8 cellular contexts compared by ENCODE assay signal in genomic region chr12:108514973-108515814, GRCh38. TPM values are rescaled to one million over a fixed set of nuclear protein-coding genes. Genes with fewer than 3 reads are reported as not detected.
DNase-seq lines count a peak whose midpoint lies in the region; ATAC-seq and TF ChIP-seq lines count a peak whose summit lies in the region.

Gene FICD (plus strand): TSS chr12:108515277. CDS start chr12:108516973, 1,696 bp downstream.

- no peaks in the 10 kb centered on the region for H3K27me3 ChIP-seq in spleen (replicated peaks in 1 of 7)

- H3K36me3 ChIP-seq in spleen = peaks cover 0 to 35% (median 27%) of the 10 kb centered on the region in 6 donors

- DNase-seq in AG10803 (ENCODE audit: low read depth) = peak; percentile 97
- DNase-seq in NCI-H345 treated with DMSO at 0.1 percent for 48 hours (lab: John Stamatoyannopoulos, UW; ENCODE audit: unreplicated experiment) = peak; percentile 97
- DNase-seq in activated B cell treated with CpG ODN at 0.5 μM for 24 hours = peak; percentile 92
- DNase-seq in central memory CD4-positive, alpha-beta T cell = peak; percentile 99
- DNase-seq in inferior parietal cortex (ENCODE audit: extremely low spot score) = peak; percentile 99
- DNase-seq in spleen = peak; percentile 100

- peaks cover 31% of the 10 kb centered on the region for H3K36me3 Mint-ChIP-seq in activated B cell treated with CpG ODN at 0.5 μM for 24 hours (ENCODE audit: low read depth)

- CTCF ChIA-PET in activated B cell treated with CpG ODN at 0.5 μM for 24 hours (lab: Charles Lee) = no interaction called here

- no peaks in the 10 kb centered on the region for H3K9me3 ChIP-seq in spleen

- H3K9me3 Mint-ChIP-seq in activated B cell treated with CpG ODN at 0.5 μM for 24 hours = no peaks in the 10 kb centered on the region

- peak; percentile 82 for ATAC-seq in GM19035 (IDR thresholded peaks at IDR 0.05; ENCODE audit: unreplicated experiment)
- ATAC-seq in HG03342 (IDR thresholded peaks at IDR 0.05; ENCODE audit: unreplicated experiment) = peak; percentile 82
- peak; percentile 92 for ATAC-seq in activated B cell treated with CpG ODN at 0.5 μM for 24 hours (ENCODE audit: low read depth)

- peaks cover 36% of the 10 kb centered on the region for H3K4me1 Mint-ChIP-seq in activated B cell treated with CpG ODN at 0.5 μM for 24 hours

- no peak for TF ChIP-seq POLR2A in spleen (IDR thresholded peaks at IDR 0.05)

- intact Hi-C loops in activated B cell treated with CpG ODN at 0.5 μM for 24 hours (cut with micrococcal nuclease) (loop anchor here (1.0 to 10.0 kb wide), 13 partner anchors 26 to 1423 kb away; partner anchors contain the start of genes ALKBH2, CORO1C, CRY1 and PRDM4), spleen (cut with DNase I; ENCODE audit: low total_unique reads) (no loop called here)

- H3K4me3 ChIP-seq in AG10803 (ENCODE audit: low read length) (peak within 1 kb of the TSS; percentile 87), spleen (peak within 1 kb of the TSS; percentile 78 to 95 (median 89))

- WGBS in spleen, 5 donors = 0 to 1% (median 0%) methylated on average over 52 to 67 of the region's 67 CpGs

- no peaks in the 10 kb centered on the region for H3K27me3 Mint-ChIP-seq in activated B cell treated with CpG ODN at 0.5 μM for 24 hours

- H3K4me1 ChIP-seq in spleen = peaks cover 8 to 49% (median 26%) of the 10 kb centered on the region in 6 donors

- POLR2A ChIA-PET in activated B cell treated with CpG ODN at 0.5 μM for 24 hours (lab: Charles Lee) = interaction anchor here (1.0 to 2.6 kb wide), 2 partner anchors 46 to 53 kb away, joined by 3 to 8 read pairs; partner anchors contain the start of genes ISCU and SART3

- H3K4me3 Mint-ChIP-seq in activated B cell treated with CpG ODN at 0.5 μM for 24 hours = peak within 1 kb of the TSS; percentile 95

- peak within 1 kb of the TSS; percentile 51 to 91 (median 82) for H3K27ac ChIP-seq in spleen

- H3K27ac Mint-ChIP-seq in activated B cell treated with CpG ODN at 0.5 μM for 24 hours = peak within 1 kb of the TSS; percentile 84

- TF ChIP-seq CTCF in AG10803 (conservative IDR thresholded peaks at IDR 0.05; ENCODE audit: low read length) = no peak
- no peak for TF ChIP-seq CTCF in activated B cell treated with CpG ODN at 0.5 μM for 24 hours (IDR thresholded peaks at IDR 0.05)
- peak in 4 of 11 experiments; percentile 15 to 49 (median 24) for TF ChIP-seq CTCF in spleen (IDR thresholded peaks at IDR 0.05 in 8 of 11, conservative IDR thresholded peaks at IDR 0.05 in 3 of 11)

RNA-seq across cellular contexts. Expression of gene FICD, which starts in this region (rescaled TPM):
- total RNA-seq in activated B cell treated with CpG ODN at 0.5 μM for 24 hours = 7.7 and 11.2 TPM in 2 replicates
- total RNA-seq in spleen = 10 to 100 TPM in 1 of 7 donors, 1 to 10 TPM in 6; 5.9 to 12.7 (median 8.7) TPM
- polyA plus RNA-seq in spleen = 1 to 10 TPM; 1.1 to 2.3 (median 1.1) TPM

Comparison
In these comparisons a context has a peak if more than half of its experiments do, and no peak if none do; other contexts are left out.
1. Peak in every context shown above with its lines: DNase-seq, ATAC-seq, H3K4me3 ChIP-seq and H3K27ac ChIP-seq.